ENCODE assay signal across 8 cellular contexts in the genomic region with DNA sequence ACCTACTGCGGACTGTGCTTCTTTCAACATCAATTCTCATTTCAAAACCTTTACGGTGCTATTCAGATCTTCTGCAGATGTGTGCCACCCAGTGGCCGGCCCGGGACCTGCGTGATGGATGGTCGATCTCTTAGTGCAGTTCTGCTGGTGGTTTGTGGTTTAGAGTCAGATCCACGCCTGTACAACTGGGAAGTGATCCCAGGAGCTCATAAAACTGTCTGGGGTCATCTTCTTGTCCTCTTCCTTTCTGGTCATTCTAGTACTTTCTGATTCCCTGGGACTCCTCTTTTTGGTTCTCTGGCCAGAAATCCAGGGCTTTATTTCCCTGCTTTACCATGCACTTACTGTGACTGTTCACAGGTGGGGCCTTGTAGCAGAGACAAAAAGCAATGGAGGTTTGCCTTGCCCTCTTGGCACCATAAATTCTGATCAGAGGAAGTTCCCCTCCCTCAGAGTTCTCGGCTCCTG. TPM values are rescaled to one million over a fixed set of nuclear protein-coding genes. Genes with fewer than 3 reads are reported as not detected.
DNase-seq lines count a peak whose midpoint lies in the region; ATAC-seq and TF ChIP-seq lines count a peak whose summit lies in the region.

No MANE protein-coding gene starts in this region.

- H3K36me3 Mint-ChIP-seq in T-cell, result no peaks in the 10 kb centered on the region

- POLR2A ChIA-PET in T-cell (lab: Charles Lee), result no interaction called here

- H3K27me3 ChIP-seq in HAP-1 (ENCODE audit: low read depth) (peaks cover 7% of the 10 kb centered on the region), cardiac muscle cell (no peaks in the 10 kb centered on the region), rectal smooth muscle tissue (ENCODE audit: control insufficient read depth, insufficient read depth, low read length) (no peaks in the 10 kb centered on the region)

- no peaks in the 10 kb centered on the region for H3K9me3 Mint-ChIP-seq in T-cell

- in situ Hi-C loops in HAP-1 (cut with MboI; ENCODE audit: low sequenced_read_pairs), result no loop called here

- ATAC-seq in T-cell (replicated peaks in 1 of 4) (peak; percentile 90 to 100 (median 98)), GM21447 (IDR thresholded peaks at IDR 0.05; ENCODE audit: unreplicated experiment) (no peak)

- peaks cover 6 to 10% (median 10%) of the 10 kb centered on the region in 3 donors for H3K4me1 Mint-ChIP-seq in T-cell

- TF ChIP-seq CTCF in cardiac muscle cell (IDR thresholded peaks at IDR 0.05; ENCODE audit: low read depth, low read length), result peak; percentile 95

- DNase-seq in DMS153 treated with DMSO at 0.1 percent for 48 hours (lab: John Stamatoyannopoulos, UW; ENCODE audit: unreplicated experiment) (peak; percentile 52), HAP-1 (ENCODE audit: low spot score in 2 of 2) (peak; percentile 58 to 88), NCI-H1694 treated with DMSO at 0.1 percent for 48 hours (lab: John Stamatoyannopoulos, UW) (peak; percentile 78), T-cell (peak; percentile 54 to 86 (median 78)), cardiac muscle cell (ENCODE audit: low read depth in 1 of 2, low spot score in 1 of 2) (peak; percentile 82 to 85)
- peak; percentile 59 for DNase-seq in activated naive CD8-positive, alpha-beta T cell treated with anti-CD3 and anti-CD28 coated beads, Interleukin-2, amount 50 U/mL, for 16 hours (ENCODE audit: low read depth, low spot score)

- no peaks in the 10 kb centered on the region for H3K9me3 ChIP-seq in HAP-1
- H3K9me3 ChIP-seq in cardiac muscle cell (ENCODE audit: low read depth), result no peaks in the 10 kb centered on the region

- H3K4me3 ChIP-seq in HAP-1 (no peak overlapping the region), cardiac muscle cell (no peak overlapping the region), rectal smooth muscle tissue (ENCODE audit: low read length) (peak overlapping the region; percentile 18)

- H3K4me3 Mint-ChIP-seq in T-cell, result no peak overlapping the region

- H3K27ac Mint-ChIP-seq in T-cell, result no peak overlapping the region

- peak overlapping the region; percentile 22 for H3K9ac ChIP-seq in rectal smooth muscle tissue (ENCODE audit: low read length)

- no peaks in the 10 kb centered on the region for H3K4me1 ChIP-seq in HAP-1
- H3K4me1 ChIP-seq in cardiac muscle cell (ENCODE audit: low read depth), result no peaks in the 10 kb centered on the region
- peaks cover 3% of the 10 kb centered on the region for H3K4me1 ChIP-seq in rectal smooth muscle tissue (ENCODE audit: control insufficient read depth, insufficient read depth, low read length)

- H3K36me3 ChIP-seq in HAP-1 (replicated peaks), result no peaks in the 10 kb centered on the region
- no peaks in the 10 kb centered on the region for H3K36me3 ChIP-seq in cardiac muscle cell
- no peaks in the 10 kb centered on the region for H3K36me3 ChIP-seq in rectal smooth muscle tissue (ENCODE audit: control insufficient read depth, insufficient read depth, low read length)

- CTCF ChIA-PET in T-cell (lab: Charles Lee), result interaction anchor here (0.5 to 1.9 kb wide), 4 partner anchors 17 to 379 kb away, joined by 3 to 4 read pairs (median 4); no protein-coding TSS in a partner anchor

- H3K27ac ChIP-seq in cardiac muscle cell, result no peak overlapping the region
- no peak overlapping the region for H3K27ac ChIP-seq in rectal smooth muscle tissue (ENCODE audit: low read depth, low read length)

- no peaks in the 10 kb centered on the region for H3K27me3 Mint-ChIP-seq in T-cell

RNA-seq across cellular contexts. Expression of gene SELENOI, which starts 15.8 kb away (rescaled TPM):
- 10 to 100 TPM; 18.3 to 37.1 (median 22.0) TPM for total RNA-seq in T-cell
- total RNA-seq in cardiac muscle cell, result 9.3 and 13.7 TPM in 2 replicates
- 8.1 and 10.4 TPM in 2 replicates for polyA plus RNA-seq in cardiac muscle cell

RNA-seq across cellular contexts. Expression of gene ADGRF3, which starts 16.4 kb away (rescaled TPM):
- total RNA-seq in T-cell (1 to 10 TPM; 1.3 to 3.4 (median 2.1) TPM), cardiac muscle cell (0.11 and 0.12 TPM in 2 replicates)
- polyA plus RNA-seq in cardiac muscle cell, result 0.33 and 0.56 TPM in 2 replicates
